ENCODE assay signal across 8 cellular contexts in the genomic region with DNA sequence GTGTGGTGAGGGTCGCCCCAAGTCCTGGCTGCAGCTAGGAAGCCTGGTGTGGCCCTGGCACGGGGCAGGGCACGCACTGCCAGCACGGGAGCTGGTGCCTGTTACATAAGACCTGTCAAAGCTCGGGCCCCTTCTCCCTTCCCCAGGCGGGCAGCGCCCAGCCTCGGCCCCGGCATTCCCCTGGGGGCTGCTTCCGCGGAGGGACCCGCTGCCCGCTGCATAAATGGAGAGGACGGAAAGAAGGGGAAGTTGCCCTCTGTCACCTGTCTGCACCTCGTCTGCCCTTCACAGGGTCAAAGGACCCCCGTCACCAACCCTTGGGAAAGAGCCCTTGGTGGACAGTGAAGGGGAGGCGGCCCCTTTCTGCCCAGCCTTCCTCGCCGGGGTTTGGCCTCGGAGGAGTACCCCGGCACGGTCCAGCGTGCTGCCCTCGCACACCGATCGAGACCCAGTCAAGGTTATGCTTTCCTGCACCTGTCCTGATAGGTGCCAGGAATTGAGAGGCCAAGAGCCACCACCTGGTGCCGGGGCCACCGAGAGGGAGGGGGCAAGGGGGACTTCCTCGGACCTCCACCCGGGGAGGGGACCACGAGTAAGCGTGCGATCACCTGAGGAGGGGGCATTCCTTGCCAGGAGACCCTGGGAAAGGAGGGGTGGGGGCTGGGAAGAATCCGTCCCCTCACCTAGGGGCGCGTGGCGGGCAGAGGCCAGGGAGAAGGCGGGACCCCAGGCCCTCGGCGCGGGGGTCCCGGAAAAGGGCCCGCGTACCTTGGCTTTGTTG. TPM values are rescaled to one million over a fixed set of nuclear protein-coding genes. Genes with fewer than 3 reads are reported as not detected.
DNase-seq lines count a peak whose midpoint lies in the region; ATAC-seq, FAIRE-seq and TF ChIP-seq lines count a peak whose summit lies in the region.
"Had no signal": no experiment of that assay in that cellular context is flagged by ENCODE, and none has a peak within 500 bp of the region (broad histone marks: within the 10 kb centered on the region; RNA-seq: fewer than 3 reads in every experiment).

No MANE protein-coding gene starts in this region.

- H3K27me3 ChIP-seq in adrenal gland: no peaks in the 10 kb centered on the region
- H3K27me3 ChIP-seq in spleen (replicated peaks in 1 of 7): peaks cover 0 to 69% (median 40%) of the 10 kb centered on the region in 7 donors

- TF ChIP-seq POLR2A in adrenal gland (IDR thresholded peaks at IDR 0.05) (peak in 1 of 2 donors; percentile 27), spleen (IDR thresholded peaks at IDR 0.05) (no peak)

- H3K36me3 ChIP-seq in HEK293 (ENCODE audit: control insufficient read depth in 2 of 2, insufficient read depth in 1 of 2, low read length in 2 of 2) (peaks cover 0 to 18% of the 10 kb centered on the region in 2 experiments; a peak in 1 of 3 replicates), adrenal gland (replicated peaks in 1 of 2) (peaks cover 0 to 11% of the 10 kb centered on the region in 2 donors), kidney (ENCODE audit: control insufficient read depth in 1 of 2, insufficient read depth in 2 of 2, low read length in 2 of 2) (peaks cover 15 to 25% of the 10 kb centered on the region in 2 donors), spleen (no peaks in the 10 kb centered on the region)

- intact Hi-C loops in adrenal gland (cut with DNase I) (no loop called here), kidney (cut with DNase I) (no loop called here), spleen (cut with DNase I; ENCODE audit: low total_unique reads) (no loop called here)

- TF ChIP-seq CTCF in HEK293 (tag by site-specific recombination; IDR thresholded peaks at IDR 0.05) (no peak), adrenal gland (IDR thresholded peaks at IDR 0.05) (no peak), kidney (IDR thresholded peaks at IDR 0.05; ENCODE audit: borderline replicate concordance, extremely low read depth, insufficient read depth) (no peak), spleen (IDR thresholded peaks at IDR 0.05 in 8 of 11, conservative IDR thresholded peaks at IDR 0.05 in 3 of 11) (no peak)

- CTCF ChIA-PET in HEK293 (lab: Yijun Ruan, JAX): interaction anchor here (0.8 to 2.5 kb wide), 8 partner anchors 10 to 112 kb away, joined by 3 to 33 read pairs (median 8); no protein-coding TSS in a partner anchor

- H3K9ac ChIP-seq in kidney (ENCODE audit: low read length in 2 of 2): peak overlapping the region; percentile 6 to 92

- H3K9me3 ChIP-seq in HEK293 (ENCODE audit: control insufficient read depth, insufficient read depth, low read depth, low read length) (no peaks in the 10 kb centered on the region), adrenal gland (replicated peaks in 1 of 3) (no peaks in the 10 kb centered on the region), kidney (ENCODE audit: control insufficient read depth in 1 of 2, low read length in 2 of 2) (no peaks in the 10 kb centered on the region), spleen (no peaks in the 10 kb centered on the region)

- no peak for ATAC-seq in GM19023 (IDR thresholded peaks at IDR 0.05; ENCODE audit: unreplicated experiment)
- no peak for ATAC-seq in HG03196 (IDR thresholded peaks at IDR 0.05; ENCODE audit: unreplicated experiment)

- DNase-seq in adrenal gland (peak in 5 of 7 donors; percentile 42 to 69 (median 54)), kidney (peak; percentile 68), spleen (peak; percentile 72), HTR-8/SVneo (ENCODE audit: insufficient read length, low spot score) (no peak)

- FAIRE-seq in kidney (lab: Jason Lieb, UNC) (no peak), HTR-8/SVneo (lab: Jason Lieb, UNC) (no peak)

- H3K27ac ChIP-seq in HEK293 (ENCODE audit: extremely low read depth, low read depth, low read length) (no peak overlapping the region), adrenal gland (peak overlapping the region in 4 of 5 donors; percentile 78 to 89 (median 83)), kidney (ENCODE audit: low read depth in 2 of 2, low read length in 2 of 2) (peak overlapping the region; percentile 93 to 95), spleen (peak overlapping the region in 1 of 8 donors; percentile 40)

- POLR2A ChIA-PET in HEK293 (lab: Yijun Ruan, JAX): interaction anchor here (0.6 to 2.7 kb wide), 4 partner anchors 15 to 215 kb away, joined by 3 to 39 read pairs (median 12); a partner anchor contains a TSS

- 34 to 46% (median 40%) methylated on average over 20 to 44 of the region's 44 CpGs for WGBS in adrenal gland, 4 donors
- 31 to 59% (median 41%) methylated on average over 12 to 44 of the region's 44 CpGs for WGBS in spleen, 5 donors

- H3K4me1 ChIP-seq in HEK293 (ENCODE audit: control insufficient read depth, insufficient read depth, low read length) (peaks cover 9% of the 10 kb centered on the region), adrenal gland (replicated peaks in 1 of 2) (peaks cover 48 to 52% of the 10 kb centered on the region in 2 donors), kidney (ENCODE audit: control insufficient read depth in 1 of 2, insufficient read depth in 1 of 2, low read depth in 1 of 2, low read length in 2 of 2) (peaks cover 30 to 53% of the 10 kb centered on the region in 2 donors), spleen (peaks cover 0 to 32% (median 18%) of the 10 kb centered on the region in 6 donors)

- H3K4me3 ChIP-seq in HEK293 (ENCODE audit: low read depth, low read length) (peak overlapping the region; percentile 32), adrenal gland (peak overlapping the region in 2 of 4 donors; percentile 28 to 72), kidney (ENCODE audit: low read length in 2 of 2) (peak overlapping the region; percentile 81 to 87), spleen (peak overlapping the region in 5 of 8 donors; percentile 27 to 71 (median 40))

TF ChIP-seq in HEK293, 187 proteins besides CTCF, POLR2A, EP300 and RAD21:
- TF ChIP-seq, protein P1, sequence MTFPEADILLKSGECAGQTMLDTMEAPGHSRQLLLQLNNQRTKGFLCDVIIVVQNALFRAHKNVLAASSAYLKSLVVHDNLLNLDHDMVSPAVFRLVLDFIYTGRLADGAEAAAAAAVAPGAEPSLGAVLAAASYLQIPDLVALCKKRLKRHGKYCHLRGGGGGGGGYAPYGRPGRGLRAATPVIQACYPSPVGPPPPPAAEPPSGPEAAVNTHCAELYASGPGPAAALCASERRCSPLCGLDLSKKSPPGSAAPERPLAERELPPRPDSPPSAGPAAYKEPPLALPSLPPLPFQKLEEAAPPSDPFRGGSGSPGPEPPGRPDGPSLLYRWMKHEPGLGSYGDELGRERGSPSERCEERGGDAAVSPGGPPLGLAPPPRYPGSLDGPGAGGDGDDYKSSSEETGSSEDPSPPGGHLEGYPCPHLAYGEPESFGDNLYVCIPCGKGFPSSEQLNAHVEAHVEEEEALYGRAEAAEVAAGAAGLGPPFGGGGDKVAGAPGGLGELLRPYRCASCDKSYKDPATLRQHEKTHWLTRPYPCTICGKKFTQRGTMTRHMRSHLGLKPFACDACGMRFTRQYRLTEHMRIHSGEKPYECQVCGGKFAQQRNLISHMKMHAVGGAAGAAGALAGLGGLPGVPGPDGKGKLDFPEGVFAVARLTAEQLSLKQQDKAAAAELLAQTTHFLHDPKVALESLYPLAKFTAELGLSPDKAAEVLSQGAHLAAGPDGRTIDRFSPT (tag by site-specific recombination; IDR thresholded peaks at IDR 0.05): peak; percentile 55; the same call in 1 of the 2 replicates
- no peak for TF ChIP-seq ZNF529 (tag by site-specific recombination; IDR thresholded peaks at IDR 0.05; ENCODE audit: insufficient replicate concordance)

RNA-seq across cellular contexts. Expression of a gene that starts 16.8 kb away (rescaled TPM):
- total RNA-seq in adrenal gland (under 1 TPM in 1 of 8 donors, not detected in 7; under 0.01 TPM), kidney (not detected), spleen (under 1 TPM in 1 of 7 donors, not detected in 6; 0.16 TPM)
- polyA plus RNA-seq in adrenal gland (not detected), kidney (ENCODE audit: insufficient read depth, low read depth, low replicate concordance) (not detected), spleen (under 1 TPM; 0.02 to 0.03 (median 0.02) TPM)
- total RNA-seq: renal cortical epithelial cell had no signal

RNA-seq across cellular contexts. Expression of a gene that starts 18.2 kb away (rescaled TPM):
- 10 to 100 TPM in 4 of 8 donors, 1 to 10 TPM in 4; 3.9 to 28.7 (median 13.0) TPM for total RNA-seq in adrenal gland
- 10 to 100 TPM in 1 of 3 donors, 1 to 10 TPM in 2; 4.6 to 11.8 (median 9.1) TPM for polyA plus RNA-seq in adrenal gland
- 30.4 TPM for total RNA-seq in kidney
- 57.6 TPM for polyA plus RNA-seq in kidney (ENCODE audit: insufficient read depth, low read depth, low replicate concordance)
- under 1 TPM; 0.28 to 0.88 (median 0.60) TPM for total RNA-seq in spleen
- under 1 TPM; 0.15 to 0.58 (median 0.27) TPM for polyA plus RNA-seq in spleen

RNA-seq across cellular contexts. Expression of a gene that starts 22.6 kb away (rescaled TPM):
- 10 to 100 TPM; 10.3 to 46.9 (median 23.0) TPM for total RNA-seq in adrenal gland
- 10 to 100 TPM in 2 of 3 donors, 1 to 10 TPM in 1; 1.8 to 25.9 (median 20.3) TPM for polyA plus RNA-seq in adrenal gland
- total RNA-seq in kidney: 42.8 TPM
- polyA plus RNA-seq in kidney (ENCODE audit: insufficient read depth, low read depth, low replicate concordance): 40.4 TPM
- total RNA-seq in spleen: 10 to 100 TPM; 21.3 to 55.0 (median 35.8) TPM
- 10 to 100 TPM; 10.3 to 29.0 (median 20.2) TPM for polyA plus RNA-seq in spleen

RNA-seq across cellular contexts. Expression of a gene that starts 28.9 kb away (rescaled TPM):
- total RNA-seq in adrenal gland (10 to 100 TPM in 7 of 8 donors, 1 to 10 TPM in 1; 8.9 to 28.0 (median 20.6) TPM), kidney (23.5 TPM), spleen (10 to 100 TPM; 13.6 to 18.2 (median 16.5) TPM)
- polyA plus RNA-seq in adrenal gland (10 to 100 TPM in 2 of 3 donors, 1 to 10 TPM in 1; 9.6 to 13.0 (median 10.7) TPM), kidney (ENCODE audit: insufficient read depth, low read depth, low replicate concordance) (18.2 TPM), spleen (10 to 100 TPM in 2 of 3 donors, 1 to 10 TPM in 1; 8.6 to 13.2 (median 10.0) TPM)

RNA-seq across cellular contexts. Expression of a gene that starts 46.3 kb away (rescaled TPM):
- total RNA-seq in adrenal gland (100 to 1,000 TPM in 1 of 8 donors, 10 to 100 TPM in 7; 15.3 to 143 (median 45.8) TPM), kidney (137 TPM), spleen (100 to 1,000 TPM in 4 of 7 donors, 10 to 100 TPM in 3; 24.2 to 612 (median 139) TPM)
- polyA plus RNA-seq in adrenal gland (10 to 100 TPM; 17.2 to 48.5 (median 30.5) TPM), kidney (ENCODE audit: insufficient read depth, low read depth, low replicate concordance) (42.1 TPM), spleen (10 to 100 TPM; 10.3 to 19.3 (median 12.2) TPM)
